In genomic region chr22:37657590-37658132, GRCh38 we compare ENCODE assay signal across 8 cellular contexts. TPM values are rescaled to one million over a fixed set of nuclear protein-coding genes. Genes with fewer than 3 reads are reported as not detected.
DNase-seq lines count a peak whose midpoint lies in the region; ATAC-seq and TF ChIP-seq lines count a peak whose summit lies in the region.

No MANE protein-coding gene starts in this region.

- no peaks in the 10 kb centered on the region for H4K20me1 ChIP-seq in OCI-LY1 (ENCODE audit: insufficient read depth, low read length)
- no peaks in the 10 kb centered on the region for H4K20me1 ChIP-seq in neural cell (ENCODE audit: insufficient read depth)

- H3K27ac ChIP-seq in OCI-LY1 (ENCODE audit: low read depth, low read length, poor library complexity, severe bottlenecking) (peak overlapping the region; percentile 91), ectodermal cell (ENCODE audit: insufficient read depth, low read depth, low read length, poor library complexity, severe bottlenecking) (no peak overlapping the region), neural cell (ENCODE audit: low read length) (peak overlapping the region; percentile 90)

- TF ChIP-seq CTCF in GM12865 (IDR thresholded peaks at IDR 0.05; ENCODE audit: insufficient read depth, low read depth, low read length, missing control alignments) (no peak), OCI-LY1 (IDR thresholded peaks at IDR 0.05; ENCODE audit: low read length) (no peak), neural cell (IDR thresholded peaks at IDR 0.05; ENCODE audit: poor library complexity, severe bottlenecking) (no peak)

- H3K9me2 ChIP-seq in OCI-LY1 (ENCODE audit: low read depth, low read length), result no peaks in the 10 kb centered on the region
- H3K9me2 ChIP-seq in neural cell (ENCODE audit: insufficient read depth, low read length), result no peaks in the 10 kb centered on the region

- intact Hi-C loops in posterior vena cava (cut with DNase I), result loop anchor here in 1 of 2 donors (10.0 kb wide), 1 partner anchor 207 kb away; no protein-coding TSS in a partner anchor

- H3K9me3 ChIP-seq in OCI-LY1 (ENCODE audit: low read length), result no peaks in the 10 kb centered on the region
- H3K9me3 ChIP-seq in ectodermal cell (ENCODE audit: control insufficient read depth, low read length), result no peaks in the 10 kb centered on the region
- H3K9me3 ChIP-seq in neural cell (ENCODE audit: low read length), result no peaks in the 10 kb centered on the region

- H3K27me3 ChIP-seq in OCI-LY1 (ENCODE audit: insufficient read depth, low read length), result no peaks in the 10 kb centered on the region
- no peaks in the 10 kb centered on the region for H3K27me3 ChIP-seq in ectodermal cell (ENCODE audit: control insufficient read depth, insufficient read depth, low read length, poor library complexity, severe bottlenecking)
- no peaks in the 10 kb centered on the region for H3K27me3 ChIP-seq in neural cell (ENCODE audit: insufficient read depth, low read depth, low read length)

- H3K36me3 ChIP-seq in OCI-LY1 (ENCODE audit: insufficient read depth, low read length) (peaks cover 28% of the 10 kb centered on the region; the same call in 1 of the 2 replicates), ectodermal cell (ENCODE audit: control insufficient read depth, insufficient read depth, low read length) (peaks cover 4% of the 10 kb centered on the region), neural cell (ENCODE audit: insufficient read depth, low read length) (no peaks in the 10 kb centered on the region)

- 15 to 19% methylated on average over 6 of the region's 6 CpGs for WGBS in ectodermal cell, 2 experiments

- peaks cover 39% of the 10 kb centered on the region for H3K4me1 ChIP-seq in OCI-LY1 (ENCODE audit: insufficient read depth, low read length, severe bottlenecking)
- H3K4me1 ChIP-seq in ectodermal cell (ENCODE audit: control insufficient read depth, insufficient read depth, low read length), result peaks cover 23% of the 10 kb centered on the region

- no peak for TF ChIP-seq EP300 in neural cell (conservative IDR thresholded peaks at IDR 0.05; ENCODE audit: poor library complexity, severe bottlenecking)

- H3K4me3 ChIP-seq in GM12865 (ENCODE audit: low read depth, low read length), result peak overlapping the region; percentile 70
- peak overlapping the region; percentile 82 for H3K4me3 ChIP-seq in OCI-LY1 (ENCODE audit: low read depth, low read length, poor library complexity, severe bottlenecking)
- peak overlapping the region; percentile 49 for H3K4me3 ChIP-seq in ectodermal cell (ENCODE audit: insufficient read depth, low read depth, low read length)
- peak overlapping the region; percentile 69 for H3K4me3 ChIP-seq in neural cell (ENCODE audit: low read length)

- H3K79me2 ChIP-seq in OCI-LY1 (ENCODE audit: insufficient read depth, low read length) (peaks cover 36% of the 10 kb centered on the region), neural cell (replicated peaks; ENCODE audit: insufficient read depth, low read length) (peaks cover 11% of the 10 kb centered on the region)

- peak overlapping the region; percentile 77 for H3K9ac ChIP-seq in OCI-LY1 (ENCODE audit: low read length)
- peak overlapping the region; percentile 75 for H3K9ac ChIP-seq in neural cell (ENCODE audit: low read length)

- ATAC-seq in HG02870 (IDR thresholded peaks at IDR 0.05; ENCODE audit: unreplicated experiment) (no peak), GM21717 (IDR thresholded peaks at IDR 0.05; ENCODE audit: unreplicated experiment) (no peak)

- peak overlapping the region; percentile 93 for H3K4me2 ChIP-seq in OCI-LY1 (ENCODE audit: low read length)
- H3K4me2 ChIP-seq in neural cell (ENCODE audit: low read length), result peak overlapping the region; percentile 72

- H3F3A ChIP-seq in OCI-LY1 (ENCODE audit: insufficient read depth, low read length), result no peaks in the 10 kb centered on the region
- H3F3A ChIP-seq in neural cell (ENCODE audit: insufficient read depth, low read length, poor library complexity, severe bottlenecking), result peaks cover 3% of the 10 kb centered on the region

- H2AFZ ChIP-seq in OCI-LY1 (ENCODE audit: low read length), result no peak overlapping the region
- H2AFZ ChIP-seq in neural cell (ENCODE audit: low read depth, low read length), result peak overlapping the region; percentile 68

- no peak for TF ChIP-seq RAD21 in neural cell (conservative IDR thresholded peaks at IDR 0.05)

- peak; percentile 60 for DNase-seq in GM12865 (ENCODE audit: low read depth)
- no peak for DNase-seq in NCI-H2196 treated with DMSO at 0.1 percent for 48 hours (lab: John Stamatoyannopoulos, UW; ENCODE audit: unreplicated experiment)
- no peak for DNase-seq in posterior vena cava (ENCODE audit: low spot score)

TF ChIP-seq in neural cell, 6 proteins besides CTCF, POLR2A, EP300 and RAD21:
- TF ChIP-seq REST (IDR thresholded peaks at IDR 0.05; ENCODE audit: borderline replicate concordance), result no peak
- no peak for TF ChIP-seq EZH2 (IDR thresholded peaks at IDR 0.05; ENCODE audit: borderline replicate concordance, insufficient read depth, low read length, poor library complexity, severe bottlenecking)
- TF ChIP-seq POLR2AphosphoS5 (IDR thresholded peaks at IDR 0.05), result no peak
- no peak for TF ChIP-seq MXI1 (conservative IDR thresholded peaks at IDR 0.05; ENCODE audit: poor library complexity, severe bottlenecking)
- no peak for TF ChIP-seq TAF1 (IDR thresholded peaks at IDR 0.05; ENCODE audit: low read depth)

RNA-seq across cellular contexts. Expression of gene PDXP, which starts 0.9 kb away (rescaled TPM):
- polyA plus RNA-seq in ectodermal cell (2013, experiment 1 of 4), result 50.0 TPM
- 51.0 TPM for polyA plus RNA-seq in ectodermal cell (2013, experiment 2 of 4)
- polyA plus RNA-seq in ectodermal cell (2013, experiment 3 of 4), result 40.5 TPM
- polyA plus RNA-seq in ectodermal cell (2013, experiment 4 of 4), result 38.7 TPM
- polyA plus RNA-seq in neural cell, result 108 and 129 TPM in 2 replicates
- polyA minus RNA-seq in neural cell, result 91.5 and 104 TPM in 2 replicates
- 1 to 10 TPM; 5.0 to 5.4 TPM for total RNA-seq in posterior vena cava

RNA-seq across cellular contexts. Expression of gene LGALS1, which starts 17.8 kb away (rescaled TPM):
- 71.4 TPM for polyA plus RNA-seq in ectodermal cell (2013, experiment 1 of 4)
- polyA plus RNA-seq in ectodermal cell (2013, experiment 2 of 4), result 71.3 TPM
- polyA plus RNA-seq in ectodermal cell (2013, experiment 3 of 4), result 92.4 TPM
- 119 TPM for polyA plus RNA-seq in ectodermal cell (2013, experiment 4 of 4)
- polyA plus RNA-seq in neural cell, result not detected in 2 replicates
- polyA minus RNA-seq in neural cell, result 1.5 TPM in 1 of 2 replicates, not detected in the other
- total RNA-seq in posterior vena cava, result 1,000 to 10,000 TPM; 1,140 to 1,213 TPM

RNA-seq across cellular contexts. Expression of gene SH3BP1, which starts 18.2 kb away (rescaled TPM):
- polyA plus RNA-seq in ectodermal cell (2013, experiment 1 of 4), result 14.0 TPM
- polyA plus RNA-seq in ectodermal cell (2013, experiment 2 of 4), result 16.0 TPM
- polyA plus RNA-seq in ectodermal cell (2013, experiment 3 of 4), result 13.3 TPM
- polyA plus RNA-seq in ectodermal cell (2013, experiment 4 of 4), result 13.1 TPM
- polyA plus RNA-seq in neural cell, result 0.63 TPM in 1 of 2 replicates, not detected in the other
- polyA minus RNA-seq in neural cell, result 0.69 and 0.73 TPM in 2 replicates
- total RNA-seq in posterior vena cava, result 1 to 10 TPM; 7.2 to 7.4 TPM

RNA-seq across cellular contexts. Expression of gene NOL12, which starts 28.5 kb away (rescaled TPM):
- polyA plus RNA-seq in ectodermal cell (2013, experiment 1 of 4), result 25.7 TPM
- 25.1 TPM for polyA plus RNA-seq in ectodermal cell (2013, experiment 2 of 4)
- 28.9 TPM for polyA plus RNA-seq in ectodermal cell (2013, experiment 3 of 4)
- 24.2 TPM for polyA plus RNA-seq in ectodermal cell (2013, experiment 4 of 4)
- polyA plus RNA-seq in neural cell, result 77.5 and 90.0 TPM in 2 replicates
- polyA minus RNA-seq in neural cell, result 19.7 and 23.5 TPM in 2 replicates
- 10 to 100 TPM; 12.0 to 13.8 TPM for total RNA-seq in posterior vena cava

RNA-seq across cellular contexts. Expression of gene TRIOBP, which starts 39.2 kb away (rescaled TPM):
- 48.7 TPM for polyA plus RNA-seq in ectodermal cell (2013, experiment 1 of 4)
- polyA plus RNA-seq in ectodermal cell (2013, experiment 2 of 4), result 47.7 TPM
- polyA plus RNA-seq in ectodermal cell (2013, experiment 3 of 4), result 45.2 TPM
- 47.4 TPM for polyA plus RNA-seq in ectodermal cell (2013, experiment 4 of 4)
- polyA plus RNA-seq in neural cell, result 9.2 and 16.2 TPM in 2 replicates
- 17.5 and 18.2 TPM in 2 replicates for polyA minus RNA-seq in neural cell
- 10 to 100 TPM; 93.8 to 95.8 TPM for total RNA-seq in posterior vena cava
